In the genomic region with DNA sequence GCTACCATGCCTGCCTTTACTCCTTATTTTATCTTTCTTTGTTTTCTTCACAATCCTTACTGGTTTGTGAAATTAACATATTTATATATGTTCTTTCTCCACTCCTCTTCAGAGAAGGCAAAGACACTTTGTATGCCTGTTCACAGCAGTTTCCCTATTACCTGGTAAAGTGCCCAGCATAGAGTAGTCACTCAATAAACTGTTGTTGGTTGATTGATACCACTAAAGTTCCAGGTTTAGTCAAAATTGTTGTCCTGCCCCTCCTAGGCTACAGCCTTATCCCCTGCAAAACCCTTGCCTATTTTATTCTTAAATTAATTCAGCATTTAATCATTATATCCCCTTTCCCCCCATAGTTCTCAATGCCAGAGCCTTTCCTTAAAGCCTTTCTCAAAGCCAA, we compare ENCODE assay signal across 25 cellular contexts.
"Had no signal": no experiment of that assay in that cellular context is flagged by ENCODE, and none has a peak within 500 bp of the region (broad histone marks: within the 10 kb centered on the region; RNA-seq: fewer than 3 reads in every experiment).

No MANE protein-coding gene starts in this region.

- H3K9me3 ChIP-seq: colonic mucosa, esophagus muscularis mucosa, esophagus squamous epithelium, gastrocnemius medialis had no signal

- DNase-seq: colonic mucosa; cortex of kidney; dermis blood vessel endothelial cell; dorsolateral prefrontal cortex; effector CD4-positive, alpha-beta T cell; effector CD8-positive, alpha-beta T cell; effector memory CD4-positive, alpha-beta T cell; effector memory CD8-positive, alpha-beta T cell; endodermal cell; erythroblast; esophagus squamous epithelium; foreskin fibroblast; foreskin keratinocyte; foreskin melanocyte; gastrocnemius medialis; glutamatergic neuron; heart left ventricle; heart right ventricle had no signal

- H3K4me2 ChIP-seq: hepatocyte had no signal

- H3K27me3 ChIP-seq: colonic mucosa, dorsolateral prefrontal cortex, esophagus muscularis mucosa, esophagus squamous epithelium, gastrocnemius medialis, gastroesophageal sphincter, heart left ventricle, heart right ventricle, hepatocyte had no signal

- H3K36me3 ChIP-seq: colonic mucosa, esophagus muscularis mucosa, esophagus squamous epithelium, gastroesophageal sphincter had no signal

- H3K27ac ChIP-seq: colonic mucosa, coronary artery, dorsolateral prefrontal cortex, epithelial cell of prostate, esophagus muscularis mucosa, esophagus squamous epithelium, foreskin keratinocyte, gastrocnemius medialis, gastroesophageal sphincter, heart left ventricle, heart right ventricle, hepatocyte had no signal

- H2AFZ ChIP-seq: hepatocyte had no signal

- H3K4me3 ChIP-seq: colonic mucosa, coronary artery, dorsolateral prefrontal cortex, esophagus muscularis mucosa, esophagus squamous epithelium, gastrocnemius medialis, gastroesophageal sphincter, heart left ventricle, heart right ventricle, hepatocyte had no signal

- H3K27me3 Mint-ChIP-seq: dendritic cell treated with granulocyte-macrophage colony-stimulating factor and Interleukin-4, amounts not matched to agents 40 ng/mL and 50 ng/mL, for 4 days; effector memory CD8-positive, alpha-beta T cell had no signal

- H3K9me3 Mint-ChIP-seq: dendritic cell treated with granulocyte-macrophage colony-stimulating factor and Interleukin-4, amounts not matched to agents 40 ng/mL and 50 ng/mL, for 4 days; effector memory CD8-positive, alpha-beta T cell had no signal

- H3K27ac Mint-ChIP-seq: dendritic cell treated with granulocyte-macrophage colony-stimulating factor and Interleukin-4, amounts not matched to agents 40 ng/mL and 50 ng/mL, for 4 days; effector memory CD8-positive, alpha-beta T cell; endodermal cell had no signal

- H3K79me2 ChIP-seq: hepatocyte had no signal

- ATAC-seq: effector memory CD8-positive, alpha-beta T cell; esophagus mucosa; foreskin keratinocyte; gastrocnemius medialis; gastroesophageal sphincter had no signal

- H3K4me3 Mint-ChIP-seq: dendritic cell treated with granulocyte-macrophage colony-stimulating factor and Interleukin-4, amounts not matched to agents 40 ng/mL and 50 ng/mL, for 4 days; effector memory CD8-positive, alpha-beta T cell; endodermal cell had no signal

- H3K4me1 ChIP-seq: colonic mucosa, esophagus squamous epithelium, foreskin keratinocyte, gastrocnemius medialis had no signal
